Comparison of ENCODE assay signal across 15 cellular contexts in the genomic region with DNA sequence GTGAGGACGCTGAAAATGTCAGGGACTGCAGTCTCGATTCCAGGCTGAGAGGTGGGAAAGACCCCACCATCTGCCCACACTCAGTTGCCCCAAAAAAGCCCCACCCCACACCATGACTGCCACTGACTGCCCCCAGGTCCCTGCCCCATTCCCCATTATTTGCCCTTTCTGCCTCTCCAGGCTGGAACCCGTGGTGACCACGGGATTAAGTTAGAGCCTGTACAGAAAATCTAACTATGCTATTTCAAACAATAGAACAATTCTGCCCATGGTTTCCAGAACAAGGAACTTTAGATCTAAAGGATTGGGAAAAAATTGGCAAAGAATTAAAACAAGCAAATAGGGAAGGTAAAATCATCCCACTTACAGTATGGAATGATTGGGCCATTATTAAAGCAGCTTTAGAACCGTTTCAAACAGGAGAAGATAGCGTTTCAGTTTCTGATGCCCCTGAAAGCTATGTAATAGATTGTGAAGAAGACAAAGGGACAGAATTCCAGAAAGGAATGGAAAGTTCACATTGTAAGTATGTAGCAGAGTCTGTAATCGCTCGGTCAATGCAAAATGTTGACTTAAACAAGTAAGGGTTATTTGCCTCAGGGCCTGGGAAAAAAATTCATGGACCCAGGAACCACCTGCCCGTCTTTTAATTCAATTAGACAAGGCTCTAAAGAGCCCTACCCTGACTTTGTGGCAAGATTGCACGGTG. TPM values are rescaled to one million over a fixed set of nuclear protein-coding genes. Genes with fewer than 3 reads are reported as not detected.
DNase-seq lines count a peak whose midpoint lies in the region; ATAC-seq and TF ChIP-seq lines count a peak whose summit lies in the region.
"Had no signal": no experiment of that assay in that cellular context is flagged by ENCODE, and none has a peak within 500 bp of the region (broad histone marks: within the 10 kb centered on the region; RNA-seq: fewer than 3 reads in every experiment).

No MANE protein-coding gene starts in this region.

- peaks cover 33% of the 10 kb centered on the region for H3K4me1 Mint-ChIP-seq in WTC11
- peaks cover 17% of the 10 kb centered on the region for H3K4me1 Mint-ChIP-seq in type B pancreatic cell (ENCODE audit: unreplicated experiment)

- H3K9ac ChIP-seq in SK-N-SH, result no peak overlapping the region
- H3K9ac ChIP-seq: BLaER1 treated with 17β-estradiol and CSF1 and Interleukin-3, amounts not matched to agents 10 nM and 100 nM had no signal

- peaks cover 0 to 5% of the 10 kb centered on the region in 2 experiments; a peak in 1 of 4 replicates for H3K4me1 ChIP-seq in SK-N-SH (ENCODE audit: control insufficient read depth in 1 of 2, insufficient read depth in 2 of 2, low read depth in 1 of 2, low read length in 1 of 2)

- H3K27ac ChIP-seq in SK-N-SH (ENCODE audit: low read depth in 2 of 2, low read length in 1 of 2), result no peak overlapping the region
- H3K27ac ChIP-seq: BLaER1 treated with 17β-estradiol and CSF1 and Interleukin-3, amounts not matched to agents 10 nM and 100 nM; SJCRH30 had no signal

- peaks cover 5% of the 10 kb centered on the region for H3F3A ChIP-seq in SK-N-SH (replicated peaks; ENCODE audit: insufficient read depth)

- H2AFZ ChIP-seq in SK-N-SH (ENCODE audit: low read depth), result no peak overlapping the region

- WGBS in SK-N-SH (ENCODE audit: low lambda C conversion rate), result 79% methylated on average over 10 of the region's 10 CpGs

- peaks cover 10% of the 10 kb centered on the region; the same call in 1 of the 2 replicates for H3K79me2 ChIP-seq in SK-N-SH (ENCODE audit: insufficient read depth)

- ATAC-seq in WTC11 (no peak), HG02678 (IDR thresholded peaks at IDR 0.05; ENCODE audit: unreplicated experiment) (no peak)

- POLR2A ChIA-PET in WTC11 (lab: Charles Lee) (interaction anchor here (0.5 to 1.0 kb wide), 4 partner anchors 15 to 51 kb away, joined by 3 to 5 read pairs (median 4); partner anchors contain the start of gene FLYWCH1), SK-N-SH (lab: Yijun Ruan, JAX) (no interaction called here)

- CTCF ChIA-PET in WTC11 (lab: Charles Lee), result interaction anchor here (0.6 to 3.1 kb wide), 36 partner anchors 9 to 173 kb away, joined by 3 to 42 read pairs (median 7); partner anchors contain the start of genes FLYWCH1, FLYWCH2, KREMEN2 and PRSS21
- CTCF ChIA-PET in SK-N-SH (lab: Yijun Ruan, JAX), result interaction anchor here (0.5 to 3.6 kb wide), 35 partner anchors 10 to 210 kb away, joined by 3 to 54 read pairs (median 6); partner anchors contain the start of genes FLYWCH1, FLYWCH2, PAQR4 and PRSS27

- H3K4me3 ChIP-seq in SK-N-SH (ENCODE audit: low read depth in 2 of 2, low read length in 1 of 2), result no peak overlapping the region
- H3K4me3 ChIP-seq: BLaER1 treated with 17β-estradiol and CSF1 and Interleukin-3, amounts not matched to agents 10 nM and 100 nM; lung; SJCRH30 had no signal

- H3K4me3 Mint-ChIP-seq in WTC11 (peak overlapping the region; percentile 55), type B pancreatic cell (no peak overlapping the region)

- H3K27me3 ChIP-seq in SK-N-SH (ENCODE audit: insufficient read depth), result no peaks in the 10 kb centered on the region
- H3K27me3 ChIP-seq: BLaER1 treated with 17β-estradiol and CSF1 and Interleukin-3, amounts not matched to agents 10 nM and 100 nM; esophagus muscularis mucosa; SJCRH30 had no signal

- H3K36me3 ChIP-seq in SK-N-SH (replicated peaks in 1 of 2; ENCODE audit: control insufficient read depth in 1 of 2, insufficient read depth in 2 of 2, low read length in 1 of 2), result peaks cover 10 to 16% of the 10 kb centered on the region in 2 experiments
- H3K36me3 ChIP-seq: SJCRH30 had no signal

- no peak overlapping the region for H3K4me2 ChIP-seq in SK-N-SH

- DNase-seq in NCI-H1417 (lab: John Stamatoyannopoulos, UW) (peak in 2 of 3 experiments; percentile 61 to 63), NCI-H1417 treated with DMSO at 0.1 percent for 48 hours (lab: John Stamatoyannopoulos, UW) (no peak), WTC11 (ENCODE audit: low spot score) (no peak), medulla oblongata (ENCODE audit: extremely low spot score) (peak; percentile 47), type B pancreatic cell (ENCODE audit: extremely low spot score, unreplicated experiment) (no peak), SK-N-SH (no peak)
- no peak for DNase-seq in activated CD4-positive, alpha-beta T cell treated with anti-CD3 and anti-CD28 coated beads for 4 hours

- TF ChIP-seq CTCF in WTC11 (IDR thresholded peaks at IDR 0.05) (no peak), type B pancreatic cell (conservative IDR thresholded peaks at IDR 0.05) (no peak), SK-N-SH (IDR thresholded peaks at IDR 0.05) (no peak)

- TF ChIP-seq RAD21 in SK-N-SH (IDR thresholded peaks at IDR 0.05; ENCODE audit: low read length), result no peak

- H3K36me3 Mint-ChIP-seq in WTC11, result peaks cover 3% of the 10 kb centered on the region; the same call in 1 of the 2 replicates
- peaks cover 15% of the 10 kb centered on the region for H3K36me3 Mint-ChIP-seq in type B pancreatic cell

- no peaks in the 10 kb centered on the region for H3K9me3 ChIP-seq in SK-N-SH
- H3K9me3 ChIP-seq: BLaER1 treated with 17β-estradiol and CSF1 and Interleukin-3, amounts not matched to agents 10 nM and 100 nM; esophagus muscularis mucosa; SJCRH30 had no signal

- H4K20me1 ChIP-seq in SK-N-SH (ENCODE audit: insufficient read depth), result no peaks in the 10 kb centered on the region

- peak overlapping the region; percentile 64; the same call in 1 of the 2 replicates for H3K27ac Mint-ChIP-seq in WTC11
- H3K27ac Mint-ChIP-seq in type B pancreatic cell, result peak overlapping the region; percentile 33
- H3K27ac Mint-ChIP-seq: progenitor cell of endocrine pancreas had no signal

- H3K27me3 Mint-ChIP-seq in WTC11 (ENCODE audit: low read depth) (peaks cover 9% of the 10 kb centered on the region), type B pancreatic cell (no peaks in the 10 kb centered on the region)
- H3K27me3 Mint-ChIP-seq: naive thymus-derived CD8-positive, alpha-beta T cell had no signal

- H3K9me2 ChIP-seq in SK-N-SH, result no peaks in the 10 kb centered on the region

- TF ChIP-seq EP300 in SK-N-SH (IDR thresholded peaks at IDR 0.05; ENCODE audit: borderline replicate concordance in 1 of 2, low read depth in 1 of 2, low read length in 1 of 2), result no peak

- H3K9me3 Mint-ChIP-seq in WTC11 (peaks cover 9% of the 10 kb centered on the region), type B pancreatic cell (no peaks in the 10 kb centered on the region)
- H3K9me3 Mint-ChIP-seq: naive thymus-derived CD8-positive, alpha-beta T cell had no signal

TF ChIP-seq in WTC11, 78 proteins besides CTCF, POLR2A, EP300 and RAD21:
- 0 out of 2 replicates have a peak, but pooled peaks have one; percentile 13 for TF ChIP-seq ZNF219 (CRISPR knock-in tag; IDR thresholded peaks at IDR 0.05; ENCODE audit: borderline replicate concordance)
- no peak for TF ChIP-seq RELA (CRISPR knock-in tag; IDR thresholded peaks at IDR 0.05; ENCODE audit: borderline replicate concordance)
- no peak for TF ChIP-seq ATF1 (CRISPR knock-in tag; IDR thresholded peaks at IDR 0.05)

TF ChIP-seq in SK-N-SH, 30 proteins besides CTCF, POLR2A, EP300 and RAD21:
- TF ChIP-seq TEAD4 (IDR thresholded peaks at IDR 0.05; ENCODE audit: borderline replicate concordance, insufficient read depth) (no peak), GABPA (IDR thresholded peaks at IDR 0.05; ENCODE audit: low read depth) (no peak), RFX5 (IDR thresholded peaks at IDR 0.05; ENCODE audit: low read length) (no peak), MAX (IDR thresholded peaks at IDR 0.05; ENCODE audit: low read depth) (no peak), JUND (IDR thresholded peaks at IDR 0.05) (no peak), SMC3 (IDR thresholded peaks at IDR 0.05; ENCODE audit: low read depth, low read length) (no peak)
TF ChIP-seq in SK-N-SH: peak in this region for 0.

RNA-seq across cellular contexts. Expression of gene FLYWCH1, which starts 14.4 kb away (rescaled TPM):
- total RNA-seq in WTC11 (2021) (27.2 to 34.2 TPM (median 32.6 TPM) in 3 replicates), type B pancreatic cell (ENCODE audit: low replicate concordance) (17.8 and 28.6 TPM in 2 replicates)
- polyA plus RNA-seq in SK-N-SH (2012; rRNA removed), result 22.4 and 30.1 TPM in 2 replicates
- polyA plus RNA-seq in SK-N-SH (2012; cell fraction: cytosol; rRNA removed), result 7.3 and 14.1 TPM in 2 replicates
- 102 and 122 TPM in 2 replicates for polyA plus RNA-seq in SK-N-SH (2012; cell fraction: nucleus; rRNA removed)

RNA-seq across cellular contexts. Expression of gene KREMEN2, which starts 38.0 kb away (rescaled TPM):
- total RNA-seq in WTC11 (2021), result 7.5 to 8.6 TPM (median 8.5 TPM) in 3 replicates
- 4.5 and 7.7 TPM in 2 replicates for total RNA-seq in type B pancreatic cell (ENCODE audit: low replicate concordance)
- 0.24 and 0.77 TPM in 2 replicates for polyA plus RNA-seq in SK-N-SH (2012; rRNA removed)
- 0.28 and 0.46 TPM in 2 replicates for polyA plus RNA-seq in SK-N-SH (2012; cell fraction: cytosol; rRNA removed)
- polyA plus RNA-seq in SK-N-SH (2012; cell fraction: nucleus; rRNA removed), result 1.7 and 2.9 TPM in 2 replicates
- total RNA-seq: glomerular endothelial cell; naive thymus-derived CD8-positive, alpha-beta T cell had no signal
- polyA plus RNA-seq: naive thymus-derived CD8-positive, alpha-beta T cell had no signal

RNA-seq across cellular contexts. Expression of gene PAQR4, which starts 43.0 kb away (rescaled TPM):
- total RNA-seq in WTC11 (2021) (21.1 to 32.4 TPM (median 21.5 TPM) in 3 replicates), type B pancreatic cell (ENCODE audit: low replicate concordance) (18.1 and 23.8 TPM in 2 replicates)
- 8.4 and 8.8 TPM in 2 replicates for polyA plus RNA-seq in SK-N-SH (2012; rRNA removed)
- polyA plus RNA-seq in SK-N-SH (2012; cell fraction: cytosol; rRNA removed), result 4.6 and 7.1 TPM in 2 replicates
- polyA plus RNA-seq in SK-N-SH (2012; cell fraction: nucleus; rRNA removed), result 12.8 and 17.6 TPM in 2 replicates

RNA-seq across cellular contexts. Expression of gene FLYWCH2, which starts 43.1 kb away (rescaled TPM):
- 19.7 to 25.0 TPM (median 20.7 TPM) in 3 replicates for total RNA-seq in WTC11 (2021)
- 43.1 and 45.9 TPM in 2 replicates for total RNA-seq in type B pancreatic cell (ENCODE audit: low replicate concordance)
- 56.4 and 64.8 TPM in 2 replicates for polyA plus RNA-seq in SK-N-SH (2012; rRNA removed)
- 26.4 and 44.3 TPM in 2 replicates for polyA plus RNA-seq in SK-N-SH (2012; cell fraction: cytosol; rRNA removed)
- 29.4 and 41.7 TPM in 2 replicates for polyA plus RNA-seq in SK-N-SH (2012; cell fraction: nucleus; rRNA removed)

RNA-seq across cellular contexts. Expression of gene PKMYT1, which starts 54.1 kb away (rescaled TPM):
- total RNA-seq in WTC11 (2021), result 102 to 120 TPM (median 113 TPM) in 3 replicates
- 25.1 and 42.3 TPM in 2 replicates for total RNA-seq in type B pancreatic cell (ENCODE audit: low replicate concordance)
- polyA plus RNA-seq in SK-N-SH (2012; rRNA removed), result 5.3 and 8.5 TPM in 2 replicates
- polyA plus RNA-seq in SK-N-SH (2012; cell fraction: cytosol; rRNA removed), result 3.2 and 6.7 TPM in 2 replicates
- 29.4 and 73.9 TPM in 2 replicates for polyA plus RNA-seq in SK-N-SH (2012; cell fraction: nucleus; rRNA removed)
- total RNA-seq: naive thymus-derived CD8-positive, alpha-beta T cell had no signal

Comparison
In these comparisons a context has a peak if more than half of its experiments do, and no peak if none do; other contexts are left out.
1. DNase-seq: peak in NCI-H1417 (2 of 3) and medulla oblongata (single experiment); none in NCI-H1417 treated with DMSO at 0.1 percent for 48 hours (single experiment), WTC11 (single experiment), type B pancreatic cell (single experiment), SK-N-SH (single experiment) and activated CD4-positive, alpha-beta T cell treated with anti-CD3 and anti-CD28 coated beads for 4 hours (0 of 2).